ENCODE assay signal across 19 cellular contexts in the genomic region with DNA sequence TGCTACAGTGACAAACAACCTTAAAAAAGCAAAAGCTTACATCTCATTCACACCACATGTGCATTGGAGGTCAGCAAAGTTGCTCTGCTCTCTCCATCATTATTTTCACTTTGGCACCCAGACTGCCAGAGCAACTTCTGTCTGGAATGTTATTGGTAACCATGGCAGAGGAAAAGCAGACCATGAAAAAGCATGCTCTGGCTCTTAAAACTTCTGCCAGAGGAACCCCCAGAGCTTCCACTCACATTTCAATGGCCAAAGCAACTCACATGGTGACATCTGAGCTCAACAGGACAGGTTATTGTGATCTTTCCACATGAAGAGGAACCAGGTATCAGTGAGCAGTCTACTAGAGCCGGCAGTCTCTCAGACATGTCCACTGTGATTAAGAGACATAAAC. TPM values are rescaled to one million over a fixed set of nuclear protein-coding genes. Genes with fewer than 3 reads are reported as not detected.
A peak's percentile ranks its signal among the peaks of the same experiment; 100 is the strongest.
DNase-seq lines count a peak whose midpoint lies in the region; ATAC-seq and TF ChIP-seq lines count a peak whose summit lies in the region.
"Had no signal": no experiment of that assay in that cellular context is flagged by ENCODE, and none has a peak within 500 bp of the region (broad histone marks: within the 10 kb centered on the region; RNA-seq: fewer than 3 reads in every experiment).

No MANE protein-coding gene starts in this region.

- H3K56ac ChIP-seq in IMR-90 (ENCODE audit: extremely low read depth, insufficient read depth, low read length) = no peak overlapping the region

- WGBS in IMR-90 (ENCODE audit: extremely low coverage in 2 of 2, insufficient read length in 1 of 2), 2 experiments = no CpG with 5 or more reads among the region's 1 CpG

- no peaks in the 10 kb centered on the region for H3K9me3 Mint-ChIP-seq in neural crest cell
- H3K9me3 Mint-ChIP-seq: CD4-positive, alpha-beta memory T cell; IgD-negative memory B cell had no signal

- H2BK120ac ChIP-seq in IMR-90 (ENCODE audit: low read depth, low read length) = peak overlapping the region; percentile 9; the same call in 1 of the 2 replicates

- no peaks in the 10 kb centered on the region for H3K9me1 ChIP-seq in IMR-90 (ENCODE audit: insufficient read depth, low read length)

- H3K27me3 Mint-ChIP-seq in neural crest cell (ENCODE audit: low read depth) = no peaks in the 10 kb centered on the region

- H3K14ac ChIP-seq in IMR-90 (replicated peaks; ENCODE audit: low read depth, low read length) = 0 out of 2 replicates have a peak overlapping the region, but pooled peaks have one; percentile 19

- no peak overlapping the region for H4K8ac ChIP-seq in IMR-90 (ENCODE audit: low read depth in 2 of 2, low read length in 2 of 2)

- H3K36me3 ChIP-seq in IMR-90 (ENCODE audit: control insufficient read depth, insufficient read depth, low read length) = no peaks in the 10 kb centered on the region
- H3K36me3 ChIP-seq in RWPE2 (ENCODE audit: low read depth) = no peaks in the 10 kb centered on the region
- H3K36me3 ChIP-seq: BLaER1 treated with 17β-estradiol and CSF1 and Interleukin-3, amounts not matched to agents 10 nM and 100 nM; HAP-1 had no signal

- dilution Hi-C loops in IMR-90 (cut with HindIII; ENCODE audit: low sequenced_read_pairs, unreplicated experiment) = loop anchor here (10.0 kb wide), 1 partner anchor 312 kb away; no protein-coding TSS in a partner anchor

- POLR2A ChIA-PET in IMR-90 (lab: Charles Lee; ENCODE audit: unreplicated experiment) = no interaction called here

- H3K18ac ChIP-seq in IMR-90 (ENCODE audit: low read depth, low read length) = no peak overlapping the region

- H3K4me3 ChIP-seq in IMR-90 (ENCODE audit: insufficient read depth, low read depth, low read length) (no peak overlapping the region), RWPE2 (ENCODE audit: severe bottlenecking) (no peak overlapping the region)
- H3K4me3 ChIP-seq: BLaER1 treated with 17β-estradiol and CSF1 and Interleukin-3, amounts not matched to agents 10 nM and 100 nM; GM12878; HAP-1 had no signal

- peak overlapping the region; percentile 8; the same call in 1 of the 2 replicates for H3K23ac ChIP-seq in IMR-90 (ENCODE audit: low read depth, low read length)

- H3K4me1 ChIP-seq in IMR-90 (ENCODE audit: control insufficient read depth, insufficient read depth, low read length) (0 out of 2 replicates have a peak, but pooled peaks cover 2% of the 10 kb centered on the region), RWPE2 (ENCODE audit: insufficient read depth, poor library complexity, severe bottlenecking) (peaks cover 14% of the 10 kb centered on the region)
- H3K4me1 ChIP-seq: HAP-1 had no signal

- CTCF ChIA-PET in IMR-90 (lab: Yijun Ruan, JAX) = interaction anchor here (0.6 to 1.3 kb wide), 2 partner anchors 313 to 578 kb away, joined by 3 to 4 read pairs; no protein-coding TSS in a partner anchor

- no TSS peak for BruUV-seq in IMR-90 (replicated peaks; lab: Mats Ljungman, UMichigan)

- H3K4me2 ChIP-seq in IMR-90 (ENCODE audit: low read depth, low read length) = no peak overlapping the region

- no peaks in the 10 kb centered on the region for H4K20me1 ChIP-seq in IMR-90 (ENCODE audit: insufficient read depth, low read length)
- H4K20me1 ChIP-seq: BLaER1 treated with 17β-estradiol and CSF1 and Interleukin-3, amounts not matched to agents 10 nM and 100 nM had no signal

- no peak overlapping the region for H3K4me3 Mint-ChIP-seq in neural crest cell
- H3K4me3 Mint-ChIP-seq: CD4-positive, alpha-beta memory T cell had no signal

- no peak overlapping the region for H3K27ac ChIP-seq in IMR-90 (ENCODE audit: insufficient read depth, low read length)
- H3K27ac ChIP-seq in RWPE2 (ENCODE audit: poor library complexity, severe bottlenecking) = peak overlapping the region; percentile 83
- H3K27ac ChIP-seq: BLaER1 treated with 17β-estradiol and CSF1 and Interleukin-3, amounts not matched to agents 10 nM and 100 nM had no signal

- H3K36me3 Mint-ChIP-seq in neural crest cell (ENCODE audit: low read depth) = no peaks in the 10 kb centered on the region
- H3K36me3 Mint-ChIP-seq: CD4-positive, alpha-beta memory T cell; IgD-negative memory B cell had no signal

- H3K27ac Mint-ChIP-seq in neural crest cell (ENCODE audit: unreplicated experiment) = peak overlapping the region; percentile 20
- H3K27ac Mint-ChIP-seq: CD4-positive, alpha-beta memory T cell; IgD-negative memory B cell had no signal

- H2BK20ac ChIP-seq in IMR-90 (ENCODE audit: low read depth, low read length) = peak overlapping the region; percentile 69; the same call in 1 of the 2 replicates

- H3K9me3 ChIP-seq in IMR-90 (ENCODE audit: control insufficient read depth, insufficient read depth, low read length) = no peaks in the 10 kb centered on the region
- no peaks in the 10 kb centered on the region for H3K9me3 ChIP-seq in RWPE2 (ENCODE audit: severe bottlenecking)
- H3K9me3 ChIP-seq: BLaER1 treated with 17β-estradiol and CSF1 and Interleukin-3, amounts not matched to agents 10 nM and 100 nM; Caco-2; HAP-1 had no signal

- ATAC-seq in IMR-90 (ENCODE audit: low read depth) (no peak), RWPE2 (ENCODE audit: low read depth) (no peak)
- ATAC-seq: GM12878 had no signal

- peaks cover 9% of the 10 kb centered on the region for H3K4me1 Mint-ChIP-seq in neural crest cell

- H2BK5ac ChIP-seq in IMR-90 (ENCODE audit: low read depth, low read length, poor library complexity, severe bottlenecking) = no peak overlapping the region

- peak overlapping the region; percentile 64 for H2AFZ ChIP-seq in IMR-90 (replicated peaks; ENCODE audit: low read length, poor library complexity)

- peak overlapping the region; percentile 54; the same call in 1 of the 2 replicates for H3K4ac ChIP-seq in IMR-90 (ENCODE audit: low read depth, low read length)

- no peak for TF ChIP-seq POLR2A in IMR-90 (IDR thresholded peaks at IDR 0.05; ENCODE audit: low read depth, low read length)

- no peak overlapping the region for H4K5ac ChIP-seq in IMR-90 (ENCODE audit: low read depth, low read length)

- no peak for TF ChIP-seq CTCF in IMR-90 (conservative IDR thresholded peaks at IDR 0.05; ENCODE audit: low read depth, low read length)
- TF ChIP-seq CTCF in RWPE2 (IDR thresholded peaks at IDR 0.05; ENCODE audit: poor library complexity, severe bottlenecking) = no peak
- TF ChIP-seq CTCF in neural crest cell (conservative IDR thresholded peaks at IDR 0.05) = no peak

- intact Hi-C loops in IMR-90 (cut with micrococcal nuclease) = loop anchor here (5.0 kb wide), 2 partner anchors 150 to 285 kb away; no protein-coding TSS in a partner anchor

- 0 out of 3 replicates have a peak overlapping the region, but pooled peaks have one; percentile 60 for H2BK15ac ChIP-seq in IMR-90 (ENCODE audit: low read depth, low read length)

- H2AK9ac ChIP-seq in IMR-90 (replicated peaks; ENCODE audit: low read depth, low read length, poor library complexity) = no peak overlapping the region

- no peak for TF ChIP-seq RAD21 in IMR-90 (IDR thresholded peaks at IDR 0.05; ENCODE audit: low read length)

- no peak for DNase-seq in IMR-90
- DNase-seq in RWPE2 (ENCODE audit: low spot score) = no peak
- peak; percentile 42 for DNase-seq in fibroblast of peridontal ligament (ENCODE audit: extremely low read depth)
- no peak for DNase-seq in neural crest cell (ENCODE audit: low read depth, low spot score)
- no peak for DNase-seq in stimulated activated CD4-positive, alpha-beta T cell treated with anti-CD3 and anti-CD28 coated beads, Interleukin-2, amount 100 ng/mL, for 48 hours
- DNase-seq in germinal center (ENCODE audit: low spot score) = no peak
- DNase-seq in NCI-H2029 treated with DMSO at 0.1 percent for 48 hours (lab: John Stamatoyannopoulos, UW) = no peak
- DNase-seq: Caco-2; CD4-positive, alpha-beta memory T cell; DMS 273 treated with DMSO at 0.1 percent for 48 hours; DMS79 treated with DMSO at 0.1 percent for 48 hours; NCI-H1694 treated with DMSO at 0.1 percent for 48 hours; NCI-H446; NCI-H526; SIG-M5 had no signal

- H3K9ac ChIP-seq in IMR-90 (ENCODE audit: low read depth, low read length) = no peak overlapping the region
- H3K9ac ChIP-seq: BLaER1 treated with 17β-estradiol and CSF1 and Interleukin-3, amounts not matched to agents 10 nM and 100 nM had no signal

- H2AK5ac ChIP-seq in IMR-90 (ENCODE audit: low read depth, low read length) = peak overlapping the region; percentile 93

- H4K91ac ChIP-seq in IMR-90 (ENCODE audit: insufficient read depth, low read depth, low read length) = no peak overlapping the region

- H3K79me1 ChIP-seq in IMR-90 (ENCODE audit: low read depth in 1 of 2, low read length in 2 of 2) = no peaks in the 10 kb centered on the region

- in situ Hi-C loops in IMR-90 (cut with MboI; ENCODE audit: low sequenced_read_pairs) = loop anchor here (5.0 kb wide), 1 partner anchor 315 kb away; no protein-coding TSS in a partner anchor

- H3K27me3 ChIP-seq in IMR-90 (ENCODE audit: control insufficient read depth, insufficient read depth, low read length) = no peaks in the 10 kb centered on the region
- H3K27me3 ChIP-seq in RWPE2 (ENCODE audit: insufficient read depth, poor library complexity, severe bottlenecking) = no peaks in the 10 kb centered on the region
- H3K27me3 ChIP-seq: BLaER1 treated with 17β-estradiol and CSF1 and Interleukin-3, amounts not matched to agents 10 nM and 100 nM had no signal

TF ChIP-seq in IMR-90, 13 proteins besides CTCF, POLR2A, EP300 and RAD21 (continues in another document):
- TF ChIP-seq SMC3 (IDR thresholded peaks at IDR 0.05; ENCODE audit: low read depth, low read length) = no peak
- TF ChIP-seq CEBPB (IDR thresholded peaks at IDR 0.05; ENCODE audit: low read depth, low read length) = no peak
- TF ChIP-seq CHD1 (IDR thresholded peaks at IDR 0.05; ENCODE audit: low read depth, low read length) = no peak
- no peak for TF ChIP-seq RCOR1 (IDR thresholded peaks at IDR 0.05; ENCODE audit: insufficient replicate concordance, low read length)
- no peak for TF ChIP-seq BHLHE40 (IDR thresholded peaks at IDR 0.05; ENCODE audit: low read depth, low read length)
- TF ChIP-seq, protein P1, sequence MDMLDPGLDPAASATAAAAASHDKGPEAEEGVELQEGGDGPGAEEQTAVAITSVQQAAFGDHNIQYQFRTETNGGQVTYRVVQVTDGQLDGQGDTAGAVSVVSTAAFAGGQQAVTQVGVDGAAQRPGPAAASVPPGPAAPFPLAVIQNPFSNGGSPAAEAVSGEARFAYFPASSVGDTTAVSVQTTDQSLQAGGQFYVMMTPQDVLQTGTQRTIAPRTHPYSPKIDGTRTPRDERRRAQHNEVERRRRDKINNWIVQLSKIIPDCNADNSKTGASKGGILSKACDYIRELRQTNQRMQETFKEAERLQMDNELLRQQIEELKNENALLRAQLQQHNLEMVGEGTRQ (IDR thresholded peaks at IDR 0.05; ENCODE audit: low read depth, low read length) = no peak
- no peak for TF ChIP-seq MAFK (IDR thresholded peaks at IDR 0.05; ENCODE audit: low read depth, low read length)
- TF ChIP-seq NFE2L2 (IDR thresholded peaks at IDR 0.05; ENCODE audit: low read depth, low read length) = no peak
- no peak for TF ChIP-seq MAZ (IDR thresholded peaks at IDR 0.05; ENCODE audit: borderline replicate concordance, low read depth, low read length)

RNA-seq across cellular contexts. Expression of a gene that starts 21.9 kb away (rescaled TPM):
- total RNA-seq in IMR-90 (2012; rRNA removed) = 5.4 and 5.6 TPM in 2 replicates
- polyA plus RNA-seq in IMR-90 (2012; rRNA removed) = 4.1 and 4.8 TPM in 2 replicates
- polyA plus RNA-seq in IMR-90 (2012; cell fraction: cytosol; rRNA removed) = 3.5 and 3.9 TPM in 2 replicates
- 9.0 and 13.8 TPM in 2 replicates for polyA plus RNA-seq in IMR-90 (2012; cell fraction: nucleus; rRNA removed; ENCODE audit: low replicate concordance)
- total RNA-seq in neural crest cell = 4.3 and 5.1 TPM in 2 replicates
